Comparison of ENCODE assay signal across 1 cellular context in genomic region chr19:12550951-12551832, GRCh38.
TF ChIP-seq lines count a peak whose summit lies in the region.

Gene ZNF564 (minus strand): TSS chr19:12551482. CDS start chr19:12551332, 150 bp downstream.

TF ChIP-seq in WTC11, 78 proteins besides CTCF, POLR2A, EP300 and RAD21 (continued from another document):
- TF ChIP-seq AR (CRISPR knock-in tag; IDR thresholded peaks at IDR 0.05): no peak
- peak; percentile 94 for TF ChIP-seq HMGXB4 (CRISPR knock-in tag; IDR thresholded peaks at IDR 0.05)
- TF ChIP-seq TEAD1 (CRISPR knock-in tag; IDR thresholded peaks at IDR 0.05): peak; percentile 80
- peak; percentile 44; the same call in 1 of the 2 replicates for TF ChIP-seq FOXP4 (CRISPR knock-in tag; IDR thresholded peaks at IDR 0.05)
- no peak; the same call in 1 of the 2 replicates for TF ChIP-seq ATF6 (CRISPR knock-in tag; IDR thresholded peaks at IDR 0.05)
- TF ChIP-seq GABPB1 (CRISPR knock-in tag; IDR thresholded peaks at IDR 0.05): peak; percentile 65
